In the genomic region with DNA sequence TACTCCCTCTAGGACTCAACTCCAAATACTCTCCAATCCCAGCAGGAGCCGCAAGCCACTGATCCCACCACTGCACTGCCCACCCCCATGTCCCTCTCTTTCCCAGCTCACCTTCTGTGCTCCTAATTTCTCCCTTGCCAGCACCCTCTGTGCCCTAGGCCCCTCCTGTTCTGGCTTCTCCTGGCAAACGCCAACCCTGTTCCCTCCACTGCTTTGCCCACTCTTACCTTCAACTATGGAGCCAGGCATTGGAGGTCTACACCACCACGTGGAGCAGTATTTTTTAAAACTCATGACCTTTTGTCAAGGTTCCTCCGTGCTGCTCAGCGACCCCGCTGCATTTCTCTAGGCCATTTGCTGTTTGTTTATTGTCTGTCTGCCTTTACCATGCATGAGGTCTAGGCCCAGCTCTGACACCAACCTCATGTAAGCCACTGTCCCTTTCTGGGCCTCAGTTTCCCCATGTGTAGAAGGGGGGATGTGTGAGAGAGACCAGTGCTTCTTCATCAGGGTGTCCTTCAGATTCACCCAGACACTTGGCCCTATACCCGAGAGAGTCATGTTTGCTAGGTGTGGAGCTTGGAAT, we compare ENCODE assay signal across 1 cellular context.
TF ChIP-seq lines count a peak whose summit lies in the region.

No MANE protein-coding gene starts in this region.

TF ChIP-seq in H1, 55 proteins besides CTCF, POLR2A, EP300 and RAD21:
- TF ChIP-seq KDM5A (IDR thresholded peaks at IDR 0.05; ENCODE audit: low read length): no peak
- no peak for TF ChIP-seq EZH2 (IDR thresholded peaks at IDR 0.05; ENCODE audit: low read depth, low read length, severe bottlenecking)
- TF ChIP-seq PHF8 (conservative IDR thresholded peaks at IDR 0.05; ENCODE audit: low read depth, low read length): no peak
- TF ChIP-seq POLR2AphosphoS5 (IDR thresholded peaks at IDR 0.05; ENCODE audit: low read depth, low read length): no peak
- TF ChIP-seq SRF (IDR thresholded peaks at IDR 0.05; ENCODE audit: low read depth, low read length): no peak
- TF ChIP-seq POU5F1 (IDR thresholded peaks at IDR 0.05; ENCODE audit: low read depth, low read length): no peak
- no peak for TF ChIP-seq USF2 (IDR thresholded peaks at IDR 0.05; ENCODE audit: low read length)
- TF ChIP-seq SIRT6 (IDR thresholded peaks at IDR 0.05; ENCODE audit: low read length): no peak
- TF ChIP-seq SIX5 (IDR thresholded peaks at IDR 0.05; ENCODE audit: low read depth, low read length): no peak
- no peak for TF ChIP-seq CREB1 (IDR thresholded peaks at IDR 0.05)
- TF ChIP-seq CHD1 (IDR thresholded peaks at IDR 0.05; ENCODE audit: low read depth, low read length): no peak
